ENCODE assay signal across 13 cellular contexts in genomic region chr19:33062902-33063301, GRCh38. TPM values are rescaled to one million over a fixed set of nuclear protein-coding genes. Genes with fewer than 3 reads are reported as not detected.
A peak's percentile ranks its signal among the peaks of the same experiment; 100 is the strongest.
DNase-seq lines count a peak whose midpoint lies in the region; ATAC-seq and TF ChIP-seq lines count a peak whose summit lies in the region.
"Had no signal": no experiment of that assay in that cellular context is flagged by ENCODE, and none has a peak within 500 bp of the region (broad histone marks: within the 10 kb centered on the region; RNA-seq: fewer than 3 reads in every experiment).

No MANE protein-coding gene starts in this region.

- TF ChIP-seq CTCF in Panc1 (IDR thresholded peaks at IDR 0.05) (no peak), prostate gland (IDR thresholded peaks at IDR 0.05) (no peak)

- in situ Hi-C loops in Panc1 (cut with HindIII; ENCODE audit: low pct_unique_long_range_greater_than_20kb, low sequenced_read_pairs), result no loop called here

- no peaks in the 10 kb centered on the region for H3K9me3 ChIP-seq in Panc1 (ENCODE audit: control insufficient read depth, insufficient read depth, low read depth, low read length)
- H3K9me3 ChIP-seq in iPS-18a (ENCODE audit: control insufficient read depth, low read depth, low read length), result no peaks in the 10 kb centered on the region
- no peaks in the 10 kb centered on the region for H3K9me3 ChIP-seq in prostate gland

- no peak overlapping the region for H3K4me3 ChIP-seq in H7 (ENCODE audit: insufficient read depth, low read depth, low read length)
- H3K4me3 ChIP-seq in Panc1 (ENCODE audit: low read depth in 2 of 2, low read length in 2 of 2), result peak overlapping the region; percentile 71 to 98
- peak overlapping the region; percentile 64 for H3K4me3 ChIP-seq in iPS-18a (ENCODE audit: low read length)
- peak overlapping the region; percentile 69 to 88 for H3K4me3 ChIP-seq in prostate gland

- intact Hi-C loops in Panc1 (cut with micrococcal nuclease; ENCODE audit: unreplicated experiment), result no loop called here
- intact Hi-C loops in prostate gland (cut with DNase I), result no loop called here

- no peak for ATAC-seq in Panc1
- no peak for ATAC-seq in HG02885 (IDR thresholded peaks at IDR 0.05; ENCODE audit: poor library complexity, unreplicated experiment)
- no peak for ATAC-seq in GM21529 (IDR thresholded peaks at IDR 0.05; ENCODE audit: unreplicated experiment)

- 81% methylated on average over 5 of the region's 5 CpGs for WGBS in prostate gland

- H3K27me3 ChIP-seq in H7 (ENCODE audit: control insufficient read depth, insufficient read depth, low read length) (peaks cover 11% of the 10 kb centered on the region), Panc1 (ENCODE audit: control insufficient read depth, insufficient read depth, low read length) (no peaks in the 10 kb centered on the region), iPS-18a (ENCODE audit: control insufficient read depth, insufficient read depth, low read length) (peaks cover 14% of the 10 kb centered on the region), prostate gland (replicated peaks; ENCODE audit: insufficient read depth) (no peaks in the 10 kb centered on the region)

- H3K36me3 ChIP-seq in H7 (replicated peaks; ENCODE audit: control insufficient read depth, insufficient read depth, low read length) (no peaks in the 10 kb centered on the region), Panc1 (ENCODE audit: control insufficient read depth, insufficient read depth, low read length) (no peaks in the 10 kb centered on the region; the same call in 1 of the 2 replicates), iPS-18a (ENCODE audit: control insufficient read depth, low read depth, low read length) (no peaks in the 10 kb centered on the region), prostate gland (no peaks in the 10 kb centered on the region)

- POLR2A ChIA-PET in Panc1 (lab: Charles Lee), result interaction anchor here (0.6 kb wide), 1 partner anchor 362 kb away, joined by 6 read pairs; no protein-coding TSS in a partner anchor

- H3K4me1 ChIP-seq in Panc1 (ENCODE audit: control insufficient read depth, insufficient read depth, low read length) (peaks cover 61% of the 10 kb centered on the region), iPS-18a (ENCODE audit: control insufficient read depth, low read depth, low read length) (no peaks in the 10 kb centered on the region), prostate gland (replicated peaks) (no peaks in the 10 kb centered on the region)

- CTCF ChIA-PET in Panc1 (lab: Charles Lee), result no interaction called here

- DNase-seq in H7 (peak; percentile 49), Panc1 (ENCODE audit: low read depth, low spot score) (no peak), prostate gland (ENCODE audit: low spot score) (no peak)
- DNase-seq in stimulated activated CD4-positive, alpha-beta T cell treated with anti-CD3 and anti-CD28 coated beads, Interleukin-2, amount 100 ng/mL, for 48 hours, result no peak
- DNase-seq: activated CD8-positive, alpha-beta memory T cell treated with anti-CD3 and anti-CD28 coated beads, Interleukin-2, amount 50 U/mL, for 48 hours; CD4-positive, CD25-positive, alpha-beta regulatory T cell; HCEC 1CT; NCI-H2107; stimulated activated CD4-positive, alpha-beta T cell treated with anti-CD3 and anti-CD28 coated beads, Interleukin-4, amount 100 ng/mL, for 1 hour; stimulated activated naive B cell treated with anti-CD40 and anti-IgM and Interleukin-4, amounts not matched to agents 10 μg/mL and 1 μg/mL and 100 μg/mL, for 72 hours had no signal

- H3K27ac ChIP-seq in Panc1 (ENCODE audit: low read length) (peak overlapping the region; percentile 93), iPS-18a (ENCODE audit: low read length) (no peak overlapping the region), prostate gland (peak overlapping the region; percentile 89 to 94)

- TF ChIP-seq POLR2A in prostate gland (IDR thresholded peaks at IDR 0.05), result no peak

- H3K9ac ChIP-seq in iPS-18a (ENCODE audit: low read length), result no peak overlapping the region

- BruUV-seq in Panc1 (replicated peaks; lab: Mats Ljungman, UMichigan), result TSS peak; percentile 87

RNA-seq across cellular contexts. Expression of gene RHPN2, which starts 1.8 kb away (rescaled TPM):
- 26.6 and 27.0 TPM in 2 replicates for total RNA-seq in H7 (2014; rRNA removed; shearing (Covaris generic))
- total RNA-seq in Panc1 (2021; ENCODE audit: unreplicated experiment) (227 TPM), prostate gland (10 to 100 TPM; 46.2 to 95.0 TPM)
- 173 TPM for polyA plus RNA-seq in Panc1 (2012; ENCODE audit: insufficient read length)

RNA-seq across cellular contexts. Expression of gene GPATCH1, which starts 18.1 kb away (rescaled TPM):
- 5.5 and 6.5 TPM in 2 replicates for total RNA-seq in H7 (2014; rRNA removed; shearing (Covaris generic))
- total RNA-seq in Panc1 (2021; ENCODE audit: unreplicated experiment), result 34.7 TPM
- 30.0 TPM for polyA plus RNA-seq in Panc1 (2012; ENCODE audit: insufficient read length)
- 10 to 100 TPM in 1 of 2 donors, 1 to 10 TPM in 1; 7.9 to 12.2 TPM for total RNA-seq in prostate gland
